Comparison of ENCODE assay signal across 1 cellular context in genomic region chr5:828194-828593, GRCh38. TPM values are rescaled to one million over a fixed set of nuclear protein-coding genes. Genes with fewer than 3 reads are reported as not detected.
"Had no signal": no experiment of that assay in that cellular context is flagged by ENCODE, and none has a peak within 500 bp of the region (broad histone marks: within the 10 kb centered on the region; RNA-seq: fewer than 3 reads in every experiment).

No MANE protein-coding gene starts in this region.

RNA-seq across cellular contexts. Expression of gene ZDHHC11B, which starts 43.7 kb away (rescaled TPM):
- total RNA-seq: IMR-90 had no signal
